ENCODE assay signal across 8 cellular contexts in genomic region chr7:76029682-76030081, GRCh38. TPM values are rescaled to one million over a fixed set of nuclear protein-coding genes. Genes with fewer than 3 reads are reported as not detected.
A peak's percentile ranks its signal among the peaks of the same experiment; 100 is the strongest.
DNase-seq lines count a peak whose midpoint lies in the region; ATAC-seq, FAIRE-seq and TF ChIP-seq lines count a peak whose summit lies in the region.
"Not testable (repeated sequence)": the region's sequence is repeated elsewhere in the genome, so short reads cannot be mapped to it uniquely, and the experiment has no call there.

No MANE protein-coding gene starts in this region.

- H3K27me3 ChIP-seq in HepG2 (ENCODE audit: control insufficient read depth in 1 of 2, insufficient read depth in 2 of 2, low read length in 2 of 2) = not testable (repeated sequence)

- not testable (repeated sequence) for TF ChIP-seq EP300 in Ishikawa (IDR thresholded peaks at IDR 0.05; ENCODE audit: borderline replicate concordance); HepG2 (IDR thresholded peaks at IDR 0.05; ENCODE audit: low read depth in 2 of 2, low read length in 2 of 2); HepG2 (CRISPR knock-in tag; IDR thresholded peaks at IDR 0.05; ENCODE audit: borderline replicate concordance)

- FAIRE-seq in HepG2 (lab: Jason Lieb, UNC) = not testable (repeated sequence)

- not testable (repeated sequence) for BruUV-seq in HepG2 (replicated peaks; lab: Mats Ljungman, UMichigan)

- not testable (repeated sequence) for H3K4me1 ChIP-seq in HepG2 (ENCODE audit: insufficient read depth, low read length)

- H3K27ac Mint-ChIP-seq in chondrocyte (ENCODE audit: unreplicated experiment) = not testable (repeated sequence)

- not testable (repeated sequence) for H3K4me2 ChIP-seq in HepG2 (ENCODE audit: low read depth, low read length)

- peak; percentile 50; the same call in 1 of the 2 replicates for TF ChIP-seq RAD21 in Ishikawa (IDR thresholded peaks at IDR 0.05; ENCODE audit: low read depth)
- TF ChIP-seq RAD21 in HepG2 (CRISPR knock-in tag; IDR thresholded peaks at IDR 0.05) = not testable (repeated sequence)

- not testable (repeated sequence) for H3K27me3 Mint-ChIP-seq in chondrocyte (ENCODE audit: low read depth)

- WGBS in HepG2 (ENCODE audit: low lambda C conversion rate) = 97% methylated on average over 7 of the region's 7 CpGs

- H3K79me2 ChIP-seq in HepG2 (ENCODE audit: insufficient read depth, low read length) = not testable (repeated sequence)

- not testable (repeated sequence) for H3K4me3 ChIP-seq in HepG2 (replicated peaks in 1 of 3; ENCODE audit: insufficient read depth in 1 of 3, low read depth in 2 of 3, low read length in 3 of 3)

- H3K36me3 ChIP-seq in HepG2 (replicated peaks in 1 of 2; ENCODE audit: control insufficient read depth in 1 of 2, insufficient read depth in 2 of 2, low read length in 2 of 2) = not testable (repeated sequence)

- not testable (repeated sequence) for H3K4me1 Mint-ChIP-seq in chondrocyte (ENCODE audit: low read depth)

- not testable (repeated sequence) for TF ChIP-seq POLR2A in HepG2 (IDR thresholded peaks at IDR 0.05; ENCODE audit: insufficient read depth in 1 of 2, low read depth in 2 of 2, low read length in 2 of 2)

- H2AFZ ChIP-seq in HepG2 (ENCODE audit: low read length) = not testable (repeated sequence)

- not testable (repeated sequence) for H3K9me3 ChIP-seq in HepG2 (ENCODE audit: low read length)

- not testable (repeated sequence) for H3K4me3 Mint-ChIP-seq in chondrocyte (ENCODE audit: unreplicated experiment)

- peak; percentile 22 for TF ChIP-seq CTCF in chondrocyte (IDR thresholded peaks at IDR 0.05)
- peak; percentile 41 for TF ChIP-seq CTCF in HepG2 (CRISPR knock-in tag; IDR thresholded peaks at IDR 0.05)

- H3K27ac ChIP-seq in HepG2 (ENCODE audit: extremely low read length, insufficient read depth, low read length) = not testable (repeated sequence)

- not testable (repeated sequence) for ATAC-seq in HepG2

- intact Hi-C loops in HepG2 (cut with micrococcal nuclease; ENCODE audit: unreplicated experiment) = not testable (repeated sequence)

- in situ Hi-C loops in HepG2 (cut with HindIII; ENCODE audit: extremely low pct_ligation_motif_present, low pct_unique_long_range_greater_than_20kb) = not testable (repeated sequence)

- DNase-seq in DMS53 (lab: John Stamatoyannopoulos, UW) = peak; percentile 80
- DNase-seq in NCI-H2081 (lab: John Stamatoyannopoulos, UW) = peak; percentile 40 to 80
- DNase-seq in NCI-H2196 (lab: John Stamatoyannopoulos, UW; ENCODE audit: unreplicated experiment) = peak; percentile 20
- peak; percentile 48 for DNase-seq in NCI-H69 (lab: John Stamatoyannopoulos, UW)
- DNase-seq in SW480 (ENCODE audit: low spot score) = peak; percentile 25
- DNase-seq in chondrocyte (ENCODE audit: low spot score); HepG2 (ENCODE audit: low spot score): not testable (repeated sequence)

- CTCF ChIA-PET in HepG2 (lab: Yijun Ruan, JAX; ENCODE audit: low intra/inter-chr PET ratio, low total read pairs) = not testable (repeated sequence)

- not testable (repeated sequence) for H3K9ac ChIP-seq in HepG2 (ENCODE audit: insufficient read depth, low read depth, low read length)

- H4K20me1 ChIP-seq in HepG2 (ENCODE audit: insufficient read depth, low read length) = not testable (repeated sequence)

- H3K36me3 Mint-ChIP-seq in chondrocyte (ENCODE audit: low read depth) = not testable (repeated sequence)

- POLR2A ChIA-PET in HepG2 (lab: Yijun Ruan, JAX) = interaction anchor here (1.2 kb wide), 1 partner anchor 18 kb away, joined by 3 read pairs; the partner anchor contains the start of genes MDH2 and STYXL1

- H3K9me3 Mint-ChIP-seq in chondrocyte (ENCODE audit: low read depth) = not testable (repeated sequence)

RNA-seq across cellular contexts. Expression of gene STYXL1, which starts 18.1 kb away (rescaled TPM):
- total RNA-seq in chondrocyte (23.5 to 31.8 TPM (median 28.5 TPM) in 3 replicates), HepG2 (2016; rRNA removed; fragmentation: Illumina TruSeq; extraction: Trizol) (23.9 and 28.0 TPM in 2 replicates)
- 13.7 and 16.8 TPM in 2 replicates for total RNA-seq in HepG2 (2016; cell fraction: cytosol; rRNA removed; fragmentation: Illumina TruSeq; extraction: Trizol; ENCODE audit: low read depth)
- 21.2 and 33.5 TPM in 2 replicates for total RNA-seq in HepG2 (2016; cell fraction: insoluble cytoplasmic fraction; rRNA removed; fragmentation: Illumina TruSeq; extraction: Trizol)
- total RNA-seq in HepG2 (2016; cell fraction: membrane; rRNA removed; fragmentation: Illumina TruSeq; extraction: Trizol) = 15.6 and 15.7 TPM in 2 replicates
- 13.0 and 16.7 TPM in 2 replicates for total RNA-seq in HepG2 (2016; cell fraction: nucleus; rRNA removed; fragmentation: Illumina TruSeq; extraction: Trizol)
- polyA plus RNA-seq in HepG2 (2011; rRNA removed) = 36.0 and 38.3 TPM in 2 replicates
- polyA plus RNA-seq in HepG2 (2011; cell fraction: cytosol; rRNA removed) = 47.3 and 50.3 TPM in 2 replicates
- 19.1 and 23.0 TPM in 2 replicates for polyA plus RNA-seq in HepG2 (2011; cell fraction: nucleus; rRNA removed)
- 20.3 and 22.3 TPM in 2 replicates for polyA plus RNA-seq in HepG2 (2012)
- 17.6 and 20.9 TPM in 2 replicates for polyA plus RNA-seq in HepG2 (2016; cell fraction: cytosol; fragmentation: Illumina TruSeq; extraction: Trizol; ENCODE audit: low read depth)
- 42.1 and 47.6 TPM in 2 replicates for polyA plus RNA-seq in HepG2 (2016; cell fraction: insoluble cytoplasmic fraction; fragmentation: Illumina TruSeq; extraction: Trizol; ENCODE audit: low read depth)
- 19.0 and 20.3 TPM in 2 replicates for polyA plus RNA-seq in HepG2 (2016; cell fraction: membrane; fragmentation: Illumina TruSeq; extraction: Trizol; ENCODE audit: low read depth)
- 26.3 and 27.9 TPM in 2 replicates for polyA plus RNA-seq in HepG2 (2016; cell fraction: nucleus; fragmentation: Illumina TruSeq; extraction: Trizol; ENCODE audit: insufficient read depth, low read depth)
- polyA minus RNA-seq in HepG2 (2011; rRNA and poly(A)+ RNA removed; ENCODE audit: low replicate concordance) = 18.8 and 29.8 TPM in 2 replicates
- polyA minus RNA-seq in HepG2 (2011; cell fraction: cytosol; rRNA and poly(A)+ RNA removed) = 7.5 and 9.2 TPM in 2 replicates
- polyA minus RNA-seq in HepG2 (2011; cell fraction: nucleus; rRNA and poly(A)+ RNA removed) = 8.9 and 10.7 TPM in 2 replicates

RNA-seq across cellular contexts. Expression of gene MDH2, which starts 18.2 kb away (rescaled TPM):
- 116 to 119 TPM (median 119 TPM) in 3 replicates for total RNA-seq in chondrocyte
- 90.3 and 107 TPM in 2 replicates for total RNA-seq in HepG2 (2016; rRNA removed; fragmentation: Illumina TruSeq; extraction: Trizol)
- total RNA-seq in HepG2 (2016; cell fraction: cytosol; rRNA removed; fragmentation: Illumina TruSeq; extraction: Trizol; ENCODE audit: low read depth) = 35.9 and 38.8 TPM in 2 replicates
- total RNA-seq in HepG2 (2016; cell fraction: insoluble cytoplasmic fraction; rRNA removed; fragmentation: Illumina TruSeq; extraction: Trizol) = 93.0 and 94.6 TPM in 2 replicates
- 44.2 and 48.6 TPM in 2 replicates for total RNA-seq in HepG2 (2016; cell fraction: membrane; rRNA removed; fragmentation: Illumina TruSeq; extraction: Trizol)
- total RNA-seq in HepG2 (2016; cell fraction: nucleus; rRNA removed; fragmentation: Illumina TruSeq; extraction: Trizol) = 45.4 and 53.0 TPM in 2 replicates
- polyA plus RNA-seq in HepG2 (2011; rRNA removed) = 81.4 and 90.1 TPM in 2 replicates
- 48.1 and 61.9 TPM in 2 replicates for polyA plus RNA-seq in HepG2 (2011; cell fraction: cytosol; rRNA removed)
- 51.2 and 52.4 TPM in 2 replicates for polyA plus RNA-seq in HepG2 (2011; cell fraction: nucleus; rRNA removed)
- polyA plus RNA-seq in HepG2 (2012) = 126 and 145 TPM in 2 replicates
- 80.9 and 96.5 TPM in 2 replicates for polyA plus RNA-seq in HepG2 (2016; cell fraction: cytosol; fragmentation: Illumina TruSeq; extraction: Trizol; ENCODE audit: low read depth)
- polyA plus RNA-seq in HepG2 (2016; cell fraction: insoluble cytoplasmic fraction; fragmentation: Illumina TruSeq; extraction: Trizol; ENCODE audit: low read depth) = 203 and 256 TPM in 2 replicates
- 77.6 and 81.5 TPM in 2 replicates for polyA plus RNA-seq in HepG2 (2016; cell fraction: membrane; fragmentation: Illumina TruSeq; extraction: Trizol; ENCODE audit: low read depth)
- polyA plus RNA-seq in HepG2 (2016; cell fraction: nucleus; fragmentation: Illumina TruSeq; extraction: Trizol; ENCODE audit: insufficient read depth, low read depth) = 113 and 123 TPM in 2 replicates
- polyA minus RNA-seq in HepG2 (2011; rRNA and poly(A)+ RNA removed; ENCODE audit: low replicate concordance) = 189 and 195 TPM in 2 replicates
- polyA minus RNA-seq in HepG2 (2011; cell fraction: cytosol; rRNA and poly(A)+ RNA removed) = 86.4 and 103 TPM in 2 replicates
- polyA minus RNA-seq in HepG2 (2011; cell fraction: nucleus; rRNA and poly(A)+ RNA removed) = 29.9 and 37.8 TPM in 2 replicates

RNA-seq across cellular contexts. Expression of gene TMEM120A, which starts 35.3 kb away (rescaled TPM):
- total RNA-seq in chondrocyte (28.8 to 36.0 TPM (median 30.6 TPM) in 3 replicates), HepG2 (2016; rRNA removed; fragmentation: Illumina TruSeq; extraction: Trizol) (22.9 and 40.3 TPM in 2 replicates)
- total RNA-seq in HepG2 (2016; cell fraction: cytosol; rRNA removed; fragmentation: Illumina TruSeq; extraction: Trizol; ENCODE audit: low read depth) = 31.6 and 36.7 TPM in 2 replicates
- 26.0 and 40.4 TPM in 2 replicates for total RNA-seq in HepG2 (2016; cell fraction: insoluble cytoplasmic fraction; rRNA removed; fragmentation: Illumina TruSeq; extraction: Trizol)
- 34.6 and 34.8 TPM in 2 replicates for total RNA-seq in HepG2 (2016; cell fraction: membrane; rRNA removed; fragmentation: Illumina TruSeq; extraction: Trizol)
- total RNA-seq in HepG2 (2016; cell fraction: nucleus; rRNA removed; fragmentation: Illumina TruSeq; extraction: Trizol) = 31.7 and 39.9 TPM in 2 replicates
- polyA plus RNA-seq in HepG2 (2011; rRNA removed) = 102 and 116 TPM in 2 replicates
- polyA plus RNA-seq in HepG2 (2011; cell fraction: cytosol; rRNA removed) = 81.9 and 91.9 TPM in 2 replicates
- 76.1 and 77.6 TPM in 2 replicates for polyA plus RNA-seq in HepG2 (2011; cell fraction: nucleus; rRNA removed)
- 41.2 and 57.5 TPM in 2 replicates for polyA plus RNA-seq in HepG2 (2012)
- polyA plus RNA-seq in HepG2 (2016; cell fraction: cytosol; fragmentation: Illumina TruSeq; extraction: Trizol; ENCODE audit: low read depth) = 78.5 and 88.6 TPM in 2 replicates
- 64.8 and 69.3 TPM in 2 replicates for polyA plus RNA-seq in HepG2 (2016; cell fraction: insoluble cytoplasmic fraction; fragmentation: Illumina TruSeq; extraction: Trizol; ENCODE audit: low read depth)
- 81.3 and 84.7 TPM in 2 replicates for polyA plus RNA-seq in HepG2 (2016; cell fraction: membrane; fragmentation: Illumina TruSeq; extraction: Trizol; ENCODE audit: low read depth)
- 144 and 149 TPM in 2 replicates for polyA plus RNA-seq in HepG2 (2016; cell fraction: nucleus; fragmentation: Illumina TruSeq; extraction: Trizol; ENCODE audit: insufficient read depth, low read depth)
- 97.0 and 238 TPM in 2 replicates for polyA minus RNA-seq in HepG2 (2011; rRNA and poly(A)+ RNA removed; ENCODE audit: low replicate concordance)
- 32.4 and 39.8 TPM in 2 replicates for polyA minus RNA-seq in HepG2 (2011; cell fraction: cytosol; rRNA and poly(A)+ RNA removed)
- polyA minus RNA-seq in HepG2 (2011; cell fraction: nucleus; rRNA and poly(A)+ RNA removed) = 15.5 and 22.4 TPM in 2 replicates
